ENCODE assay signal across 22 cellular contexts in the genomic region with DNA sequence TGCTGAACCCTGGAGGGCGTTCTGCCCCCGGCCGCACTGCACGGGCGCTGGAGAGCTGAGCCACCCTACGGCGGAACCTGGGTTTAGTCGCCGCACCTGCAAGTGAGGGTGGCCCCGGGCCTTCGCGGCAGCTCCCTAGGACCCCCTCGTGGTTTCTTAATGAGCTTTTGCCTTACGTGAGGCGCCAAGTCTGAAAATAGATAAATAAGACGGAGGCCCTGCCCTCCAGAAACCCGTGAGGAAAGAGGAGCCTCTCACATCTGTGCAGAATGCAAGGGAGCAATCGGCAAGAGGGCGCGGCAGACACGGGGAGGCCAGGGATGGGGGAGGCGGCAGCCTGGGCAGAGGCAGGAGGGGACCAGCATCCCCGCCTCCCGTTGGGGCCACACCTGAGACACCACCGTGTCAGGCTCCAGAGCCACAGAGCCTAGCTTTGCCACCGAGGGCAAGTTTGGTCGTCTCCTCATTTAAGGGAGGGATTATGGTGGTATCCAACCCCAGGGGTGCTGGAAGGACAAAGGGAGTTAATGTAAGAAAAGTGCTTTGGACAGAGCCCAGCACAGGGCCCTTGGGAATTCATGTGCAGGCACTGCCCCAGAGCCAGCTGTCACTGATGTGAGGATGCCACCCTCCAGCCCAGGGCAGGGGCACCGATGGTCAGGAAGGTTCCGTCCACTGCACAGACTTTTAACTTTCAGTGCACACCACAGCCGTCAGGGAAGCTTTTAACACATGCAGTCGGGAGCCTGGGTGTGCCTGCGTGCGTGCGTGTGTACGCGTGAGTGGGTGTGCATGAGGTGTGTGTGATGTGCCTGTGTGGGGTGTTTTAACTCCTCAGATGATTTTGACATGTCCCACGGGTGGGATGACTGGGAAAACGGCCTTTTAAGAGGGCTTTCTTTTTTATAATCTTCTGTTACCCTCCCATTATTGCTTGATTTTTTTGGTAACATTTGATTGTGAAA.
A peak's percentile ranks its signal among the peaks of the same experiment; 100 is the strongest.
DNase-seq lines count a peak whose midpoint lies in the region; ATAC-seq and TF ChIP-seq lines count a peak whose summit lies in the region.
"Had no signal": no experiment of that assay in that cellular context is flagged by ENCODE, and none has a peak within 500 bp of the region (broad histone marks: within the 10 kb centered on the region; RNA-seq: fewer than 3 reads in every experiment).

No MANE protein-coding gene starts in this region.

- H3K36me3 Mint-ChIP-seq in activated CD4-positive, alpha-beta T cell treated with anti-CD3 and anti-CD28 coated beads for 36 hours (ENCODE audit: low read depth) = peaks cover 5% of the 10 kb centered on the region
- H3K36me3 Mint-ChIP-seq in WTC11 (no peaks in the 10 kb centered on the region; the same call in 1 of the 2 replicates), nephron progenitor cell (ENCODE audit: low read depth) (peaks cover 15% of the 10 kb centered on the region)

- H3K4me3 Mint-ChIP-seq in activated CD4-positive, alpha-beta T cell treated with anti-CD3 and anti-CD28 coated beads for 36 hours = no peak overlapping the region
- H3K4me3 Mint-ChIP-seq in WTC11 (no peak overlapping the region), nephron progenitor cell (no peak overlapping the region)
- H3K4me3 Mint-ChIP-seq: activated CD4-positive, alpha-beta memory T cell treated with anti-CD3 and anti-CD28 coated beads, Interleukin-2, amount 10 ng/mL, durations not matched to agents 7 days and 5 days; CD4-positive, CD25-positive, alpha-beta regulatory T cell; central memory CD8-positive, alpha-beta T cell; neural crest cell; T-cell had no signal

- peak; percentile 36 for ATAC-seq in activated CD4-positive, alpha-beta T cell treated with anti-CD3 and anti-CD28 coated beads for 36 hours
- ATAC-seq in WTC11 = no peak
- ATAC-seq in GM19351 (IDR thresholded peaks at IDR 0.05; ENCODE audit: unreplicated experiment) = no peak
- ATAC-seq: gastroesophageal sphincter, left lobe of liver, psoas muscle, T-cell had no signal

- no peaks in the 10 kb centered on the region for H3K27me3 Mint-ChIP-seq in activated CD4-positive, alpha-beta T cell treated with anti-CD3 and anti-CD28 coated beads for 36 hours
- H3K27me3 Mint-ChIP-seq in WTC11 (ENCODE audit: low read depth) (no peaks in the 10 kb centered on the region), nephron progenitor cell (ENCODE audit: low read depth, poor library complexity) (peaks cover 7% of the 10 kb centered on the region)
- H3K27me3 Mint-ChIP-seq: activated CD4-positive, alpha-beta memory T cell treated with anti-CD3 and anti-CD28 coated beads, Interleukin-2, amount 10 ng/mL, durations not matched to agents 7 days and 5 days; CD4-positive, CD25-positive, alpha-beta regulatory T cell; central memory CD8-positive, alpha-beta T cell; T-cell had no signal

- H3K9me3 Mint-ChIP-seq in activated CD4-positive, alpha-beta T cell treated with anti-CD3 and anti-CD28 coated beads for 36 hours (ENCODE audit: low read depth) = no peaks in the 10 kb centered on the region
- no peaks in the 10 kb centered on the region for H3K9me3 Mint-ChIP-seq in WTC11
- H3K9me3 Mint-ChIP-seq in nephron progenitor cell = no peaks in the 10 kb centered on the region
- H3K9me3 Mint-ChIP-seq: activated CD4-positive, alpha-beta memory T cell treated with anti-CD3 and anti-CD28 coated beads, Interleukin-2, amount 10 ng/mL, durations not matched to agents 7 days and 5 days; CD4-positive, CD25-positive, alpha-beta regulatory T cell; central memory CD8-positive, alpha-beta T cell; neural crest cell; T-cell had no signal

- H3K27ac Mint-ChIP-seq in activated CD4-positive, alpha-beta T cell treated with anti-CD3 and anti-CD28 coated beads for 36 hours = peak overlapping the region; percentile 63
- peak overlapping the region; percentile 36 for H3K27ac Mint-ChIP-seq in WTC11
- H3K27ac Mint-ChIP-seq in nephron progenitor cell = peak overlapping the region; percentile 25
- H3K27ac Mint-ChIP-seq: activated CD4-positive, alpha-beta memory T cell treated with anti-CD3 and anti-CD28 coated beads, Interleukin-2, amount 10 ng/mL, durations not matched to agents 7 days and 5 days had no signal

- CTCF ChIA-PET in activated CD4-positive, alpha-beta T cell treated with anti-CD3 and anti-CD28 coated beads for 36 hours (lab: Charles Lee) = no interaction called here
- CTCF ChIA-PET in WTC11 (lab: Charles Lee) = interaction anchor here (1.3 to 2.4 kb wide), 2 partner anchors 21 to 61 kb away, joined by 3 to 7 read pairs; no protein-coding TSS in a partner anchor

- POLR2A ChIA-PET in activated CD4-positive, alpha-beta T cell treated with anti-CD3 and anti-CD28 coated beads for 36 hours (lab: Charles Lee) = no interaction called here
- POLR2A ChIA-PET in WTC11 (lab: Charles Lee) = no interaction called here

- intact Hi-C loops in activated CD4-positive, alpha-beta T cell treated with anti-CD3 and anti-CD28 coated beads for 36 hours (cut with DNase I, micrococcal nuclease) = no loop called here

- H3K4me1 Mint-ChIP-seq in activated CD4-positive, alpha-beta T cell treated with anti-CD3 and anti-CD28 coated beads for 36 hours = peaks cover 14% of the 10 kb centered on the region
- H3K4me1 Mint-ChIP-seq in WTC11 = peaks cover 5% of the 10 kb centered on the region
- H3K4me1 Mint-ChIP-seq in nephron progenitor cell = peaks cover 53% of the 10 kb centered on the region
- H3K4me1 Mint-ChIP-seq: central memory CD8-positive, alpha-beta T cell had no signal

- TF ChIP-seq CTCF in WTC11 (IDR thresholded peaks at IDR 0.05) (no peak), nephron progenitor cell (IDR thresholded peaks at IDR 0.05) (no peak)

- no peak for DNase-seq in activated CD4-positive, alpha-beta T cell treated with anti-CD3 and anti-CD28 coated beads for 36 hours
- no peak for DNase-seq in activated CD4-positive, alpha-beta T cell treated with anti-CD3 and anti-CD28 coated beads, Interleukin-2, amount 50 U/mL, for 48 hours
- DNase-seq in D341Med (ENCODE audit: low spot score) = peak; percentile 71
- no peak for DNase-seq in WTC11 (ENCODE audit: low spot score)
- no peak for DNase-seq in nephron progenitor cell
- no peak for DNase-seq in NCI-H526 treated with DMSO at 0.1 percent for 48 hours (lab: John Stamatoyannopoulos, UW)
- no peak for DNase-seq in stimulated activated CD4-positive, alpha-beta T cell treated with anti-CD3 and anti-CD28 coated beads, Interleukin-2, amount 100 ng/mL, for 24 hours
- DNase-seq: activated CD4-positive, alpha-beta memory T cell treated with anti-CD3 and anti-CD28 coated beads, Interleukin-2, amount 10 ng/mL, durations not matched to agents 7 days and 5 days; CD4-positive, CD25-positive, alpha-beta regulatory T cell; DMS79 treated with DMSO at 0.1 percent for 48 hours; effector CD8-positive, alpha-beta T cell; NCI-H1930; NCI-H510A; Right ventricle myocardium superior; small intestine; T-cell had no signal

TF ChIP-seq in WTC11, 78 proteins besides CTCF, POLR2A, EP300 and RAD21 (continues in another document):
- TF ChIP-seq, protein P1, sequence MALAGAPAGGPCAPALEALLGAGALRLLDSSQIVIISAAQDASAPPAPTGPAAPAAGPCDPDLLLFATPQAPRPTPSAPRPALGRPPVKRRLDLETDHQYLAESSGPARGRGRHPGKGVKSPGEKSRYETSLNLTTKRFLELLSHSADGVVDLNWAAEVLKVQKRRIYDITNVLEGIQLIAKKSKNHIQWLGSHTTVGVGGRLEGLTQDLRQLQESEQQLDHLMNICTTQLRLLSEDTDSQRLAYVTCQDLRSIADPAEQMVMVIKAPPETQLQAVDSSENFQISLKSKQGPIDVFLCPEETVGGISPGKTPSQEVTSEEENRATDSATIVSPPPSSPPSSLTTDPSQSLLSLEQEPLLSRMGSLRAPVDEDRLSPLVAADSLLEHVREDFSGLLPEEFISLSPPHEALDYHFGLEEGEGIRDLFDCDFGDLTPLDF (CRISPR knock-in tag; IDR thresholded peaks at IDR 0.05) = no peak
- TF ChIP-seq ATF1 (CRISPR knock-in tag; IDR thresholded peaks at IDR 0.05) (no peak), CBFB (CRISPR knock-in tag; IDR thresholded peaks at IDR 0.05; ENCODE audit: low read depth) (no peak), ESRRA (CRISPR knock-in tag; IDR thresholded peaks at IDR 0.05; ENCODE audit: borderline replicate concordance) (no peak), ZNF263 (CRISPR knock-in tag; IDR thresholded peaks at IDR 0.05; ENCODE audit: low read depth) (no peak)
- TF ChIP-seq, protein P2, sequence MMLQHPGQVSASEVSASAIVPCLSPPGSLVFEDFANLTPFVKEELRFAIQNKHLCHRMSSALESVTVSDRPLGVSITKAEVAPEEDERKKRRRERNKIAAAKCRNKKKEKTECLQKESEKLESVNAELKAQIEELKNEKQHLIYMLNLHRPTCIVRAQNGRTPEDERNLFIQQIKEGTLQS (CRISPR knock-in tag; conservative IDR thresholded peaks at IDR 0.05) = no peak
- TF ChIP-seq, protein P3, sequence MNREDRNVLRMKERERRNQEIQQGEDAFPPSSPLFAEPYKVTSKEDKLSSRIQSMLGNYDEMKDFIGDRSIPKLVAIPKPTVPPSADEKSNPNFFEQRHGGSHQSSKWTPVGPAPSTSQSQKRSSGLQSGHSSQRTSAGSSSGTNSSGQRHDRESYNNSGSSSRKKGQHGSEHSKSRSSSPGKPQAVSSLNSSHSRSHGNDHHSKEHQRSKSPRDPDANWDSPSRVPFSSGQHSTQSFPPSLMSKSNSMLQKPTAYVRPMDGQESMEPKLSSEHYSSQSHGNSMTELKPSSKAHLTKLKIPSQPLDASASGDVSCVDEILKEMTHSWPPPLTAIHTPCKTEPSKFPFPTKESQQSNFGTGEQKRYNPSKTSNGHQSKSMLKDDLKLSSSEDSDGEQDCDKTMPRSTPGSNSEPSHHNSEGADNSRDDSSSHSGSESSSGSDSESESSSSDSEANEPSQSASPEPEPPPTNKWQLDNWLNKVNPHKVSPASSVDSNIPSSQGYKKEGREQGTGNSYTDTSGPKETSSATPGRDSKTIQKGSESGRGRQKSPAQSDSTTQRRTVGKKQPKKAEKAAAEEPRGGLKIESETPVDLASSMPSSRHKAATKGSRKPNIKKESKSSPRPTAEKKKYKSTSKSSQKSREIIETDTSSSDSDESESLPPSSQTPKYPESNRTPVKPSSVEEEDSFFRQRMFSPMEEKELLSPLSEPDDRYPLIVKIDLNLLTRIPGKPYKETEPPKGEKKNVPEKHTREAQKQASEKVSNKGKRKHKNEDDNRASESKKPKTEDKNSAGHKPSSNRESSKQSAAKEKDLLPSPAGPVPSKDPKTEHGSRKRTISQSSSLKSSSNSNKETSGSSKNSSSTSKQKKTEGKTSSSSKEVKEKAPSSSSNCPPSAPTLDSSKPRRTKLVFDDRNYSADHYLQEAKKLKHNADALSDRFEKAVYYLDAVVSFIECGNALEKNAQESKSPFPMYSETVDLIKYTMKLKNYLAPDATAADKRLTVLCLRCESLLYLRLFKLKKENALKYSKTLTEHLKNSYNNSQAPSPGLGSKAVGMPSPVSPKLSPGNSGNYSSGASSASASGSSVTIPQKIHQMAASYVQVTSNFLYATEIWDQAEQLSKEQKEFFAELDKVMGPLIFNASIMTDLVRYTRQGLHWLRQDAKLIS (CRISPR knock-in tag; IDR thresholded peaks at IDR 0.05; ENCODE audit: borderline replicate concordance) = no peak
